In genomic region chr2:104163611-104164157, GRCh38 we compare ENCODE assay signal across 1 cellular context.
TF ChIP-seq lines count a peak whose summit lies in the region.

No MANE protein-coding gene starts in this region.

TF ChIP-seq in GM23338, 12 proteins besides CTCF, POLR2A, EP300 and RAD21 (continued from another document):
- TF ChIP-seq ZNF462 (CRISPR knock-in tag; IDR thresholded peaks at IDR 0.05) (no peak), STAT1 (IDR thresholded peaks at IDR 0.05; ENCODE audit: unreplicated experiment) (no peak), POLR2AphosphoS5 (IDR thresholded peaks at IDR 0.05; ENCODE audit: low read depth) (no peak), ZNF331 (CRISPR knock-in tag; IDR thresholded peaks at IDR 0.05; ENCODE audit: low read depth) (no peak), NANOG (IDR thresholded peaks at IDR 0.05; ENCODE audit: borderline replicate concordance) (no peak), EZH2phosphoT487 (IDR thresholded peaks at IDR 0.05; ENCODE audit: unreplicated experiment) (no peak), ETS1 (IDR thresholded peaks at IDR 0.05) (no peak), EZH2 (IDR thresholded peaks at IDR 0.05; ENCODE audit: low read depth, unreplicated experiment) (no peak)
